Comparison of ENCODE assay signal across 14 cellular contexts in the genomic region with DNA sequence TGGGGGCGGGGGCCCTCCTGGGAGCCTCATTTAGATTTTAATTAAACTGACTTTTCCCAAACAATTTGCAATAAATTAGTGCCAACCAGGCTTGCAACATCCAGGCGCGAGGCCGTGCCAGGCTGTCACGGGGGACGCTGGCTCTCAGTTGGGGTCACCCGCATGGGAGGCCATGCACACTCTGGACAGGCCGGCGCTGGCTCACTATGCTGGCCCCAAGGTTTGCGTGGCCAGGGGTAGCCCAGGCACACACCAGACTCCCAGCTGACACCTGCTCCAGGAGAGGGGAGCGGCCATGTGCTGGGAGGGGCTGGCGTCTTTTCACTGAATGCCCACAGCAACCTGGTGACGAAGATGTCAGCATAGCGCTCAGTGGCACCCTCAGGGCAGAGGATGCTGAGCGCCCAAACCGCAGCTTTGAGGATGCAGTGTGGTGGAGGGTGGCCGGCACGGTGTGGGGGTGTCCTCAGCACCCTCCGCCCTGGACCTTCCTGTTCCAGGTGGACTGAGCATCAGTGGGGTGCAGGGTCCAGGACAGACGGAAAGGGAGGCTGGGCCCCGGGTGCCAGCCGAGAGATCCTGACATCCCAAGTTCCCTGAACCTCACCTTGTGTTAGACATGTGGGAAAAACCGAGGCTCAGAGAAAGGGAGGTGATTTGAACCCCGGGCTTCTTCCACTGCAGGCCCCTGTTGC.
A peak's percentile ranks its signal among the peaks of the same experiment; 100 is the strongest.
DNase-seq lines count a peak whose midpoint lies in the region; ATAC-seq and TF ChIP-seq lines count a peak whose summit lies in the region.
"Had no signal": no experiment of that assay in that cellular context is flagged by ENCODE, and none has a peak within 500 bp of the region (broad histone marks: within the 10 kb centered on the region; RNA-seq: fewer than 3 reads in every experiment).

No MANE protein-coding gene starts in this region.

- H3K4me2 ChIP-seq in BLaER1 = peak overlapping the region; percentile 97

- H3K4me1 ChIP-seq in BLaER1 (peaks cover 100% of the 10 kb centered on the region), tibial nerve (peaks cover 0 to 6% (median 2%) of the 10 kb centered on the region in 4 donors)
- H3K4me1 ChIP-seq in CD4-positive, alpha-beta memory T cell (ENCODE audit: insufficient read depth, low read length) = peaks cover 53% of the 10 kb centered on the region

- H3K4me1 Mint-ChIP-seq in CD4-positive, alpha-beta memory T cell = peaks cover 26 to 70% (median 49%) of the 10 kb centered on the region in 4 donors
- H3K4me1 Mint-ChIP-seq in activated naive CD8-positive, alpha-beta T cell treated with anti-CD3 and anti-CD28 coated beads, Interleukin-2, amount 10 ng/mL, durations not matched to agents 7 days and 5 days = peaks cover 23% of the 10 kb centered on the region
- H3K4me1 Mint-ChIP-seq in natural killer cell treated with Interleukin-12 subunit alpha and Interleukin-12 subunit beta and Interleukin-15 and Interleukin-18, amount 100 ng/mL, for 72 hours (ENCODE audit: low read depth in 2 of 2) = peaks cover 18 to 32% of the 10 kb centered on the region in 2 donors
- no peaks in the 10 kb centered on the region for H3K4me1 Mint-ChIP-seq in Calu3 (ENCODE audit: low read depth, unreplicated experiment)

- H3K36me3 Mint-ChIP-seq in CD4-positive, alpha-beta memory T cell = no peaks in the 10 kb centered on the region
- H3K36me3 Mint-ChIP-seq in activated naive CD8-positive, alpha-beta T cell treated with anti-CD3 and anti-CD28 coated beads, Interleukin-2, amount 10 ng/mL, durations not matched to agents 7 days and 5 days = no peaks in the 10 kb centered on the region
- H3K36me3 Mint-ChIP-seq in natural killer cell treated with Interleukin-12 subunit alpha and Interleukin-12 subunit beta and Interleukin-15 and Interleukin-18, amount 100 ng/mL, for 72 hours = no peaks in the 10 kb centered on the region
- H3K36me3 Mint-ChIP-seq in Calu3 (ENCODE audit: insufficient read depth, unreplicated experiment) = no peaks in the 10 kb centered on the region

- no TSS peak for BruUV-seq in Calu3 (replicated peaks; lab: Mats Ljungman, UMichigan)

- no peaks in the 10 kb centered on the region for H4K20me1 ChIP-seq in BLaER1

- peak overlapping the region; percentile 53; the same call in 1 of the 2 replicates for H3K9ac ChIP-seq in BLaER1

- H3K36me3 ChIP-seq in BLaER1 (no peaks in the 10 kb centered on the region), tibial nerve (no peaks in the 10 kb centered on the region)
- H3K36me3 ChIP-seq in CD4-positive, alpha-beta memory T cell (ENCODE audit: insufficient read depth, low read length) = no peaks in the 10 kb centered on the region

- H3K9me3 ChIP-seq in BLaER1 (no peaks in the 10 kb centered on the region), tibial nerve (no peaks in the 10 kb centered on the region)
- no peaks in the 10 kb centered on the region for H3K9me3 ChIP-seq in CD4-positive, alpha-beta memory T cell (ENCODE audit: control insufficient read depth in 1 of 2, low read length in 2 of 2)

- 89 to 90% methylated on average over 12 to 24 of the region's 24 CpGs for WGBS in tibial nerve, 2 donors

- peak overlapping the region; percentile 79 to 99 (median 86) for H3K27ac Mint-ChIP-seq in CD4-positive, alpha-beta memory T cell
- H3K27ac Mint-ChIP-seq in activated naive CD8-positive, alpha-beta T cell treated with anti-CD3 and anti-CD28 coated beads, Interleukin-2, amount 10 ng/mL, durations not matched to agents 7 days and 5 days = peak overlapping the region; percentile 75
- H3K27ac Mint-ChIP-seq in natural killer cell treated with Interleukin-12 subunit alpha and Interleukin-12 subunit beta and Interleukin-15 and Interleukin-18, amount 100 ng/mL, for 72 hours = peak overlapping the region in 1 of 2 donors; percentile 53
- no peak overlapping the region for H3K27ac Mint-ChIP-seq in Calu3 (ENCODE audit: unreplicated experiment)
- H3K27ac Mint-ChIP-seq: nephron progenitor cell had no signal

- intact Hi-C loops in CD4-positive, alpha-beta memory T cell (cut with micrococcal nuclease) = no loop called here
- intact Hi-C loops in Calu3 (cut with micrococcal nuclease; ENCODE audit: unreplicated experiment) = no loop called here

- peak overlapping the region; percentile 93 for H3K27ac ChIP-seq in BLaER1
- peak overlapping the region; percentile 57 for H3K27ac ChIP-seq in CD4-positive, alpha-beta memory T cell (ENCODE audit: low read depth, low read length)
- no peak overlapping the region for H3K27ac ChIP-seq in tibial nerve

- POLR2A ChIA-PET in CD4-positive, alpha-beta memory T cell (lab: Charles Lee; ENCODE audit: partially characterized antibody) = interaction anchor here (0.7 kb wide), 1 partner anchor 13 kb away, joined by 3 read pairs; no protein-coding TSS in a partner anchor
- POLR2A ChIA-PET in activated naive CD8-positive, alpha-beta T cell treated with anti-CD3 and anti-CD28 coated beads, Interleukin-2, amount 10 ng/mL, durations not matched to agents 7 days and 5 days (lab: Charles Lee) = no interaction called here
- POLR2A ChIA-PET in GM10248 (lab: Yijun Ruan, JAX) = no interaction called here

- DNase-seq in CD4-positive, alpha-beta memory T cell = no peak
- DNase-seq in activated naive CD8-positive, alpha-beta T cell treated with anti-CD3 and anti-CD28 coated beads, Interleukin-2, amount 10 ng/mL, durations not matched to agents 7 days and 5 days = peak; percentile 20
- peak; percentile 60 for DNase-seq in natural killer cell treated with Interleukin-12 subunit alpha and Interleukin-12 subunit beta and Interleukin-15 and Interleukin-18, amount 100 ng/mL, for 72 hours (ENCODE audit: low spot score)
- DNase-seq in GM10248 (ENCODE audit: extremely low spot score) (no peak), tibial nerve (ENCODE audit: low spot score in 2 of 2) (no peak), Calu3 (no peak)
- DNase-seq: activated CD4-positive, alpha-beta T cell treated with anti-CD3 and anti-CD28 coated beads, Interleukin-2, amount 50 U/mL, for 1 hour; mammary epithelial cell; NCI-H2029; NCI-H510A treated with DMSO at 0.1 percent for 48 hours; nephron progenitor cell; OCI-M1 had no signal

- TF ChIP-seq POLR2A in tibial nerve (IDR thresholded peaks at IDR 0.05) = no peak

- H3K4me3 Mint-ChIP-seq in CD4-positive, alpha-beta memory T cell = peak overlapping the region in 5 of 8 donors; percentile 10 to 70 (median 43)
- H3K4me3 Mint-ChIP-seq in activated naive CD8-positive, alpha-beta T cell treated with anti-CD3 and anti-CD28 coated beads, Interleukin-2, amount 10 ng/mL, durations not matched to agents 7 days and 5 days = no peak overlapping the region
- no peak overlapping the region for H3K4me3 Mint-ChIP-seq in natural killer cell treated with Interleukin-12 subunit alpha and Interleukin-12 subunit beta and Interleukin-15 and Interleukin-18, amount 100 ng/mL, for 72 hours
- H3K4me3 Mint-ChIP-seq in Calu3 (ENCODE audit: low read depth, unreplicated experiment) = no peak overlapping the region
- H3K4me3 Mint-ChIP-seq: nephron progenitor cell had no signal

- ATAC-seq in activated naive CD8-positive, alpha-beta T cell treated with anti-CD3 and anti-CD28 coated beads, Interleukin-2, amount 10 ng/mL, durations not matched to agents 7 days and 5 days (ENCODE audit: low read depth) = no peak
- no peak for ATAC-seq in natural killer cell treated with Interleukin-12 subunit alpha and Interleukin-12 subunit beta and Interleukin-15 and Interleukin-18, amount 100 ng/mL, for 72 hours
- ATAC-seq: HCT116 had no signal

- CTCF ChIA-PET in CD4-positive, alpha-beta memory T cell (lab: Charles Lee; ENCODE audit: partially characterized antibody) = no interaction called here
- CTCF ChIA-PET in GM10248 (lab: Yijun Ruan, JAX) (no interaction called here), Calu3 (lab: Charles Lee) (no interaction called here)

- no peak for TF ChIP-seq EP300 in tibial nerve (IDR thresholded peaks at IDR 0.05)

- H3K27me3 Mint-ChIP-seq in CD4-positive, alpha-beta memory T cell = no peaks in the 10 kb centered on the region
- H3K27me3 Mint-ChIP-seq in activated naive CD8-positive, alpha-beta T cell treated with anti-CD3 and anti-CD28 coated beads, Interleukin-2, amount 10 ng/mL, durations not matched to agents 7 days and 5 days = peaks cover 1% of the 10 kb centered on the region
- no peaks in the 10 kb centered on the region for H3K27me3 Mint-ChIP-seq in natural killer cell treated with Interleukin-12 subunit alpha and Interleukin-12 subunit beta and Interleukin-15 and Interleukin-18, amount 100 ng/mL, for 72 hours
- peaks cover 85% of the 10 kb centered on the region for H3K27me3 Mint-ChIP-seq in Calu3 (ENCODE audit: unreplicated experiment)

- no peak for TF ChIP-seq CTCF in GM10248 (IDR thresholded peaks at IDR 0.05; ENCODE audit: control extremely low read depth, extremely low read depth, low read depth, missing control alignments)
- no peak for TF ChIP-seq CTCF in tibial nerve (IDR thresholded peaks at IDR 0.05)
- TF ChIP-seq CTCF in Calu3 (IDR thresholded peaks at IDR 0.05; ENCODE audit: unreplicated experiment) = no peak

- H3K9me3 Mint-ChIP-seq in CD4-positive, alpha-beta memory T cell = peaks cover 0 to 3% (median 0%) of the 10 kb centered on the region in 8 donors
- H3K9me3 Mint-ChIP-seq in activated naive CD8-positive, alpha-beta T cell treated with anti-CD3 and anti-CD28 coated beads, Interleukin-2, amount 10 ng/mL, durations not matched to agents 7 days and 5 days = no peaks in the 10 kb centered on the region
- H3K9me3 Mint-ChIP-seq in natural killer cell treated with Interleukin-12 subunit alpha and Interleukin-12 subunit beta and Interleukin-15 and Interleukin-18, amount 100 ng/mL, for 72 hours = no peaks in the 10 kb centered on the region
- H3K9me3 Mint-ChIP-seq in Calu3 (ENCODE audit: low read depth, unreplicated experiment) = no peaks in the 10 kb centered on the region
- H3K9me3 Mint-ChIP-seq: nephron progenitor cell had no signal

- H3K27me3 ChIP-seq in BLaER1 (0 out of 2 replicates have a peak, but pooled peaks cover 6% of the 10 kb centered on the region), tibial nerve (peaks cover 0 to 6% of the 10 kb centered on the region in 2 donors)
- no peaks in the 10 kb centered on the region for H3K27me3 ChIP-seq in CD4-positive, alpha-beta memory T cell (ENCODE audit: insufficient read depth, low read length)

- peak overlapping the region; percentile 18; the same call in 1 of the 2 replicates for H3K4me3 ChIP-seq in BLaER1
- H3K4me3 ChIP-seq in CD4-positive, alpha-beta memory T cell (ENCODE audit: low read length in 2 of 2) = no peak overlapping the region
- no peak overlapping the region for H3K4me3 ChIP-seq in tibial nerve

Comparison
In these comparisons a context has a peak if more than half of its experiments do, and no peak if none do; other contexts are left out.
1. H3K27ac ChIP-seq: peak in BLaER1 (single experiment) and CD4-positive, alpha-beta memory T cell (single experiment); none in tibial nerve (0 of 4).
2. DNase-seq: peak in activated naive CD8-positive, alpha-beta T cell treated with anti-CD3 and anti-CD28 coated beads, Interleukin-2, amount 10 ng/mL, durations not matched to agents 7 days and 5 days (single experiment) and natural killer cell treated with Interleukin-12 subunit alpha and Interleukin-12 subunit beta and Interleukin-15 and Interleukin-18, amount 100 ng/mL, for 72 hours (single experiment); none in CD4-positive, alpha-beta memory T cell (0 of 5), GM10248 (single experiment), tibial nerve (0 of 2) and Calu3 (single experiment).
3. H3K4me3 Mint-ChIP-seq: peak in CD4-positive, alpha-beta memory T cell (5 of 8); none in activated naive CD8-positive, alpha-beta T cell treated with anti-CD3 and anti-CD28 coated beads, Interleukin-2, amount 10 ng/mL, durations not matched to agents 7 days and 5 days (single experiment), natural killer cell treated with Interleukin-12 subunit alpha and Interleukin-12 subunit beta and Interleukin-15 and Interleukin-18, amount 100 ng/mL, for 72 hours (single experiment) and Calu3 (single experiment).